ENCODE assay signal across 29 cellular contexts in genomic region chr7:111654414-111654813, GRCh38.
"Had no signal": no experiment of that assay in that cellular context is flagged by ENCODE, and none has a peak within 500 bp of the region (broad histone marks: within the 10 kb centered on the region; RNA-seq: fewer than 3 reads in every experiment).

No MANE protein-coding gene starts in this region.

- H3K9me3 ChIP-seq: body of pancreas, breast epithelium, SJSA1 had no signal

- H3K4me1 ChIP-seq: body of pancreas, breast epithelium, SJSA1 had no signal

- H3K27me3 ChIP-seq: body of pancreas, breast epithelium, SJSA1 had no signal

- H3K27ac ChIP-seq: body of pancreas, breast epithelium, SJSA1, WERI-Rb-1 had no signal

- DNase-seq: activated CD4-positive, alpha-beta T cell treated with anti-CD3 and anti-CD28 coated beads for 1 hour; activated CD4-positive, alpha-beta T cell treated with anti-CD3 and anti-CD28 coated beads for 48 hours; activated CD4-positive, CD25-positive, alpha-beta regulatory T cell; activated CD8-positive, alpha-beta T cell treated with anti-CD3 and anti-CD28 coated beads for 36 hours; activated effector memory CD4-positive, alpha-beta T cell treated with anti-CD3 and anti-CD28 coated beads, Interleukin-2, amount 50 U/mL, for 16 hours; activated naive CD4-positive, alpha-beta T cell; activated naive CD4-positive, alpha-beta T cell treated with anti-CD3 and anti-CD28 coated beads, Interleukin-2, amount 50 U/mL, for 16 hours; activated naive CD8-positive, alpha-beta T cell treated with anti-CD3 and anti-CD28 coated beads for 36 hours; activated T-cell treated with anti-CD3 and anti-CD28 coated beads, Interleukin-2, amount 50 U/mL, for 1 hour; activated T-cell treated with anti-CD3 and anti-CD28 coated beads, Interleukin-2, amount 50 U/mL, for 72 hours; amygdala; body of pancreas; NCI-H1105; NCI-H1417 treated with DMSO at 0.1 percent for 48 hours; NCI-H187 treated with DMSO at 0.1 percent for 48 hours; NCI-H2081; NCI-H2171 treated with DMSO at 0.1 percent for 48 hours; NCI-H2227 treated with DMSO at 0.1 percent for 48 hours; NCI-H446; NCI-H510A treated with DMSO at 0.1 percent for 48 hours; NCI-H526 treated with DMSO at 0.1 percent for 48 hours; SHP77 treated with DMSO at 0.1 percent for 48 hours; T1000; WERI-Rb-1 had no signal

- H3K4me3 ChIP-seq: body of pancreas, breast epithelium, K562, SJSA1 had no signal

- H3K36me3 ChIP-seq: breast epithelium, SJSA1, WERI-Rb-1 had no signal

- ATAC-seq: activated CD8-positive, alpha-beta T cell treated with anti-CD3 and anti-CD28 coated beads for 36 hours; activated T-cell treated with anti-CD3 and anti-CD28 coated beads, Interleukin-2, amount 50 U/mL, for 72 hours; activated T-helper 17 cell treated with anti-CD3 and anti-CD28 coated beads, Interleukin-2, amount 50 U/mL, for 72 hours; body of pancreas; K562; Panc1 had no signal
